Comparison of ENCODE assay signal across 11 cellular contexts in genomic region chr10:110306452-110306768, GRCh38. TPM values are rescaled to one million over a fixed set of nuclear protein-coding genes. Genes with fewer than 3 reads are reported as not detected.
DNase-seq lines count a peak whose midpoint lies in the region; ATAC-seq, FAIRE-seq and TF ChIP-seq lines count a peak whose summit lies in the region.
"Had no signal": no experiment of that assay in that cellular context is flagged by ENCODE, and none has a peak within 500 bp of the region (broad histone marks: within the 10 kb centered on the region; RNA-seq: fewer than 3 reads in every experiment).

No MANE protein-coding gene starts in this region.

- H3K79me2 ChIP-seq in SU-DHL-6 (ENCODE audit: insufficient read depth, low read length), result peaks cover 33% of the 10 kb centered on the region

- H3K4me2 ChIP-seq in SU-DHL-6 (ENCODE audit: low read depth, low read length, poor library complexity, severe bottlenecking), result peak overlapping the region; percentile 95

- no peaks in the 10 kb centered on the region for H3K9me2 ChIP-seq in SU-DHL-6 (replicated peaks; ENCODE audit: insufficient read depth, low read length)

- no peak for ATAC-seq in stimulated activated naive CD8-positive, alpha-beta T cell treated with anti-CD3 and anti-CD28 coated beads, Interleukin-15, Interleukin-2, amounts not matched to agents 100 U/mL and 50 U/mL, for 24 hours
- no peak for ATAC-seq in left lung
- ATAC-seq in HG02623 (IDR thresholded peaks at IDR 0.05; ENCODE audit: unreplicated experiment), result no peak

- H3K27me3 ChIP-seq in SU-DHL-6 (ENCODE audit: low read length), result no peaks in the 10 kb centered on the region
- no peaks in the 10 kb centered on the region for H3K27me3 ChIP-seq in left lung
- H3K27me3 ChIP-seq in tibial artery, result no peaks in the 10 kb centered on the region
- H3K27me3 ChIP-seq: esophagus squamous epithelium, thyroid gland had no signal

- no peak for TF ChIP-seq CTCF in SU-DHL-6 (IDR thresholded peaks at IDR 0.05; ENCODE audit: insufficient read depth, low read length, poor library complexity, severe bottlenecking)
- TF ChIP-seq CTCF in type B pancreatic cell (conservative IDR thresholded peaks at IDR 0.05), result no peak
- no peak for TF ChIP-seq CTCF in left lung (IDR thresholded peaks at IDR 0.05)
- TF ChIP-seq CTCF in tibial artery (IDR thresholded peaks at IDR 0.05), result no peak

- H3K36me3 ChIP-seq in SU-DHL-6 (ENCODE audit: low read length), result peaks cover 19% of the 10 kb centered on the region
- H3K36me3 ChIP-seq in left lung, result peaks cover 0 to 13% of the 10 kb centered on the region in 2 donors
- H3K36me3 ChIP-seq in tibial artery, result peaks cover 3 to 11% (median 9%) of the 10 kb centered on the region in 3 donors

- H3K4me3 ChIP-seq in SU-DHL-6 (ENCODE audit: insufficient read depth, low read length, poor library complexity, severe bottlenecking) (no peak overlapping the region), left lung (no peak overlapping the region), tibial artery (no peak overlapping the region)
- H3K4me3 ChIP-seq: thyroid gland had no signal

- H3K27ac ChIP-seq in SU-DHL-6 (ENCODE audit: low read depth, low read length), result peak overlapping the region; percentile 27; the same call in 1 of the 2 replicates
- peak overlapping the region in 1 of 2 donors; percentile 91 for H3K27ac ChIP-seq in left lung
- no peak overlapping the region for H3K27ac ChIP-seq in tibial artery
- H3K27ac ChIP-seq: parathyroid adenoma had no signal

- peak overlapping the region; percentile 70 for H3K4me3 Mint-ChIP-seq in stimulated activated naive CD8-positive, alpha-beta T cell treated with anti-CD3 and anti-CD28 coated beads, Interleukin-15, Interleukin-2, amounts not matched to agents 100 ng/mL and 50 ng/mL, for 24 hours
- peak overlapping the region; percentile 59 for H3K4me3 Mint-ChIP-seq in type B pancreatic cell

- H4K20me1 ChIP-seq in SU-DHL-6 (ENCODE audit: low read depth, low read length), result peaks cover 10% of the 10 kb centered on the region

- intact Hi-C loops in left lung (cut with DNase I), result no loop called here
- intact Hi-C loops in tibial artery (cut with DNase I; ENCODE audit: low total_unique reads), result loop anchor here (5.0 to 10.0 kb wide), 3 partner anchors 191 to 422 kb away; partner anchors contain the start of gene DUSP5

- H3K36me3 Mint-ChIP-seq in stimulated activated naive CD8-positive, alpha-beta T cell treated with anti-CD3 and anti-CD28 coated beads, Interleukin-15, Interleukin-2, amounts not matched to agents 100 ng/mL and 50 ng/mL, for 24 hours (ENCODE audit: low read depth), result peaks cover 29% of the 10 kb centered on the region
- H3K36me3 Mint-ChIP-seq in type B pancreatic cell, result peaks cover 12% of the 10 kb centered on the region

- no peak for DNase-seq in stimulated activated naive CD8-positive, alpha-beta T cell treated with anti-CD3 and anti-CD28 coated beads, Interleukin-15, Interleukin-2, amounts not matched to agents 100 U/mL and 50 U/mL, for 24 hours
- no peak for DNase-seq in frontal cortex (ENCODE audit: low spot score in 2 of 2)
- no peak for DNase-seq in type B pancreatic cell (ENCODE audit: extremely low spot score, unreplicated experiment)
- DNase-seq in left lung, result no peak
- DNase-seq in tibial artery, result no peak
- DNase-seq: esophagus squamous epithelium had no signal

- H3K4me1 ChIP-seq in left lung, result peaks cover 11 to 62% of the 10 kb centered on the region in 2 donors
- peaks cover 0 to 33% (median 25%) of the 10 kb centered on the region in 4 donors for H3K4me1 ChIP-seq in tibial artery

- H3K9me3 Mint-ChIP-seq in stimulated activated naive CD8-positive, alpha-beta T cell treated with anti-CD3 and anti-CD28 coated beads, Interleukin-15, Interleukin-2, amounts not matched to agents 100 ng/mL and 50 ng/mL, for 24 hours, result no peaks in the 10 kb centered on the region
- no peaks in the 10 kb centered on the region for H3K9me3 Mint-ChIP-seq in type B pancreatic cell

- H3K27ac Mint-ChIP-seq in stimulated activated naive CD8-positive, alpha-beta T cell treated with anti-CD3 and anti-CD28 coated beads, Interleukin-15, Interleukin-2, amounts not matched to agents 100 ng/mL and 50 ng/mL, for 24 hours, result peak overlapping the region; percentile 94
- peak overlapping the region; percentile 42 for H3K27ac Mint-ChIP-seq in type B pancreatic cell

- H2AFZ ChIP-seq in SU-DHL-6 (ENCODE audit: low read depth, low read length, severe bottlenecking), result peak overlapping the region; percentile 88

- peaks cover 54% of the 10 kb centered on the region for H3K4me1 Mint-ChIP-seq in stimulated activated naive CD8-positive, alpha-beta T cell treated with anti-CD3 and anti-CD28 coated beads, Interleukin-15, Interleukin-2, amounts not matched to agents 100 ng/mL and 50 ng/mL, for 24 hours (ENCODE audit: low read depth)
- peaks cover 29% of the 10 kb centered on the region for H3K4me1 Mint-ChIP-seq in type B pancreatic cell (ENCODE audit: unreplicated experiment)

- FAIRE-seq in frontal cortex (lab: Jason Lieb, UNC), result peak; percentile 23

- H3K9ac ChIP-seq in SU-DHL-6 (ENCODE audit: low read length), result peak overlapping the region; percentile 36
- H3K9ac ChIP-seq: parathyroid adenoma had no signal

- H3K9me3 ChIP-seq in SU-DHL-6 (ENCODE audit: insufficient read depth, low read length) (no peaks in the 10 kb centered on the region), left lung (no peaks in the 10 kb centered on the region), tibial artery (no peaks in the 10 kb centered on the region)
- H3K9me3 ChIP-seq: esophagus squamous epithelium, thyroid gland had no signal

- H3F3A ChIP-seq in SU-DHL-6 (ENCODE audit: insufficient read depth), result peaks cover 18% of the 10 kb centered on the region

- H3K27me3 Mint-ChIP-seq in stimulated activated naive CD8-positive, alpha-beta T cell treated with anti-CD3 and anti-CD28 coated beads, Interleukin-15, Interleukin-2, amounts not matched to agents 100 ng/mL and 50 ng/mL, for 24 hours, result no peaks in the 10 kb centered on the region
- H3K27me3 Mint-ChIP-seq in type B pancreatic cell, result peaks cover 3% of the 10 kb centered on the region

RNA-seq across cellular contexts. Expression of gene SMNDC1, which starts 1.7 kb away (rescaled TPM):
- total RNA-seq in frontal cortex, result 10.6 TPM
- 35.4 TPM in 2 replicates for total RNA-seq in type B pancreatic cell (ENCODE audit: low replicate concordance)
- total RNA-seq in left lung, result 10 to 100 TPM; 24.2 to 26.2 TPM
